2 cellular contexts compared by ENCODE assay signal in genomic region chr12:93838180-93838579, GRCh38.
TF ChIP-seq lines count a peak whose summit lies in the region.

No MANE protein-coding gene starts in this region.

TF ChIP-seq in liver, 16 proteins besides CTCF, POLR2A, EP300 and RAD21 (continued from another document):
- TF ChIP-seq RXRA (IDR thresholded peaks at IDR 0.05), result peak in 1 of 2 donors; percentile 41
- peak; percentile 35 to 75 for TF ChIP-seq HNF4A (conservative IDR thresholded peaks at IDR 0.05)

TF ChIP-seq in HepG2, 621 proteins besides CTCF, POLR2A, EP300 and RAD21 (continued from another document):
- TF ChIP-seq PBX2 (CRISPR knock-in tag; IDR thresholded peaks at IDR 0.05), result no peak
TF ChIP-seq in HepG2: peak in this region for 0.
